Comparison of ENCODE assay signal across 23 cellular contexts in genomic region chr20:29410805-29411457, GRCh38.
DNase-seq lines count a peak whose midpoint lies in the region; ATAC-seq and TF ChIP-seq lines count a peak whose summit lies in the region.
"Had no signal": no experiment of that assay in that cellular context is flagged by ENCODE, and none has a peak within 500 bp of the region (broad histone marks: within the 10 kb centered on the region; RNA-seq: fewer than 3 reads in every experiment).

No MANE protein-coding gene starts in this region.

- ATAC-seq in left cardiac atrium = peak in 1 of 2 donors; percentile 42
- ATAC-seq in left ventricle myocardium superior = no peak
- ATAC-seq in thoracic aorta (ENCODE audit: insufficient number of reproducible peaks, low FRiP score, low read depth) = no peak
- ATAC-seq: CD8-positive, alpha-beta T cell; stimulated activated naive B cell treated with anti-CD40 and anti-IgM and Interleukin-4, amounts not matched to agents 10 μg/mL and 1 μg/mL and 100 μg/mL, for 72 hours had no signal

- intact Hi-C loops in left cardiac atrium (cut with DNase I) = no loop called here
- intact Hi-C loops in left ventricle myocardium superior (cut with micrococcal nuclease) = no loop called here
- intact Hi-C loops in activated CD4-positive, alpha-beta memory T cell treated with anti-CD3 and anti-CD28 coated beads for 36 hours (cut with micrococcal nuclease) = no loop called here

- peak overlapping the region; percentile 9 for H3K4me3 ChIP-seq in thoracic aorta
- H3K4me3 ChIP-seq in MG63 = no peak overlapping the region
- H3K4me3 ChIP-seq: cardiac muscle cell had no signal

- H3K27ac ChIP-seq in thoracic aorta = no peak overlapping the region
- H3K27ac ChIP-seq: cardiac muscle cell, neutrophil, prostate gland, tibial artery had no signal

- TF ChIP-seq CTCF in glutamatergic neuron (IDR thresholded peaks at IDR 0.05; ENCODE audit: partially characterized antibody, unreplicated experiment) (no peak), thoracic aorta (IDR thresholded peaks at IDR 0.05) (no peak)

- H3K4me3 Mint-ChIP-seq in activated CD4-positive, alpha-beta memory T cell treated with anti-CD3 and anti-CD28 coated beads for 36 hours = peak overlapping the region; percentile 50
- H3K4me3 Mint-ChIP-seq in glutamatergic neuron (ENCODE audit: unreplicated experiment) = no peak overlapping the region
- H3K4me3 Mint-ChIP-seq: CD8-positive, alpha-beta T cell had no signal

- H3K36me3 ChIP-seq in thoracic aorta (no peaks in the 10 kb centered on the region), MG63 (no peaks in the 10 kb centered on the region)
- H3K36me3 ChIP-seq: cardiac muscle cell, neutrophil, prostate gland, tibial artery had no signal

- no peak overlapping the region for H3K27ac Mint-ChIP-seq in activated CD4-positive, alpha-beta memory T cell treated with anti-CD3 and anti-CD28 coated beads for 36 hours
- H3K27ac Mint-ChIP-seq in glutamatergic neuron (ENCODE audit: unreplicated experiment) = peak overlapping the region; percentile 17
- H3K27ac Mint-ChIP-seq: activated T-helper 2 cell treated with anti-CD3 and anti-CD28 coated beads, Interferon-gamma antibody, Interleukin-2, Interleukin-4, amounts not matched to agents 10 μg/mL and 5 μg/mL and 100 μg/mL, durations not matched to agents 14 hours and 24 hours and 36 hours; CD8-positive, alpha-beta T cell; immature natural killer cell; stimulated activated naive B cell treated with anti-CD40 and anti-IgM and Interleukin-4, amounts not matched to agents 10 μg/mL and 1 μg/mL and 100 μg/mL, for 72 hours had no signal

- DNase-seq in left cardiac atrium = peak; percentile 20
- DNase-seq in left ventricle myocardium superior = no peak
- no peak for DNase-seq in activated CD4-positive, alpha-beta memory T cell treated with anti-CD3 and anti-CD28 coated beads for 36 hours
- no peak for DNase-seq in glutamatergic neuron
- no peak for DNase-seq in thoracic aorta (ENCODE audit: low spot score)
- no peak for DNase-seq in kidney glomerular epithelial cell (lab: John Stamatoyannopoulos, UW)
- DNase-seq in activated effector memory CD4-positive, alpha-beta T cell treated with Interleukin-2 at 50 U/mL for 16 hours = no peak
- no peak for DNase-seq in MG63
- DNase-seq: CD8-positive, alpha-beta T cell; dermis blood vessel endothelial cell; GF-D8; immature natural killer cell; MV-4-11; NCI-H1694 treated with DMSO at 0.1 percent for 48 hours; NCI-H526 treated with DMSO at 0.1 percent for 48 hours; stimulated activated CD4-positive, alpha-beta T cell treated with anti-CD3 and anti-CD28 coated beads, Interleukin-1b, Interleukin-23, amount 100 ng/mL, for 48 hours; stimulated activated naive B cell treated with anti-CD40 and anti-IgM and Interleukin-4, amounts not matched to agents 10 μg/mL and 1 μg/mL and 100 μg/mL, for 72 hours; SW 1271; tibial artery had no signal

- CTCF ChIA-PET in activated CD4-positive, alpha-beta memory T cell treated with anti-CD3 and anti-CD28 coated beads for 36 hours (lab: Charles Lee) = no interaction called here

- no peaks in the 10 kb centered on the region for H3K27me3 ChIP-seq in thoracic aorta (replicated peaks; ENCODE audit: insufficient read depth)
- no peaks in the 10 kb centered on the region for H3K27me3 ChIP-seq in MG63
- H3K27me3 ChIP-seq: cardiac muscle cell had no signal

- H3K4me1 Mint-ChIP-seq in activated CD4-positive, alpha-beta memory T cell treated with anti-CD3 and anti-CD28 coated beads for 36 hours (ENCODE audit: low read depth) = peaks cover 10% of the 10 kb centered on the region
- no peaks in the 10 kb centered on the region for H3K4me1 Mint-ChIP-seq in glutamatergic neuron (ENCODE audit: low read depth, unreplicated experiment)
- H3K4me1 Mint-ChIP-seq: immature natural killer cell had no signal

- H3K9me3 ChIP-seq in thoracic aorta = no peaks in the 10 kb centered on the region
- H3K9me3 ChIP-seq in MG63 = no peaks in the 10 kb centered on the region
- H3K9me3 ChIP-seq: neutrophil, prostate gland had no signal

- peaks cover 22% of the 10 kb centered on the region for H3K27me3 Mint-ChIP-seq in activated CD4-positive, alpha-beta memory T cell treated with anti-CD3 and anti-CD28 coated beads for 36 hours
- H3K27me3 Mint-ChIP-seq in glutamatergic neuron (ENCODE audit: unreplicated experiment) = peaks cover 21% of the 10 kb centered on the region

- H3K4me1 ChIP-seq in thoracic aorta (ENCODE audit: control insufficient read depth in 1 of 2, low read depth in 2 of 2) = peaks cover 0 to 7% of the 10 kb centered on the region in 2 donors
- H3K4me1 ChIP-seq: prostate gland, tibial artery had no signal

- peaks cover 4% of the 10 kb centered on the region for H3K36me3 Mint-ChIP-seq in activated CD4-positive, alpha-beta memory T cell treated with anti-CD3 and anti-CD28 coated beads for 36 hours
- H3K36me3 Mint-ChIP-seq in glutamatergic neuron (ENCODE audit: unreplicated experiment) = peaks cover 22% of the 10 kb centered on the region
- H3K36me3 Mint-ChIP-seq: CD8-positive, alpha-beta T cell had no signal

- H3K9me3 Mint-ChIP-seq in activated CD4-positive, alpha-beta memory T cell treated with anti-CD3 and anti-CD28 coated beads for 36 hours = peaks cover 27% of the 10 kb centered on the region
- H3K9me3 Mint-ChIP-seq in glutamatergic neuron (ENCODE audit: unreplicated experiment) = peaks cover 40% of the 10 kb centered on the region

- POLR2A ChIA-PET in activated CD4-positive, alpha-beta memory T cell treated with anti-CD3 and anti-CD28 coated beads for 36 hours (lab: Charles Lee) = no interaction called here
